Comparison of ENCODE assay signal across 8 cellular contexts in the genomic region with DNA sequence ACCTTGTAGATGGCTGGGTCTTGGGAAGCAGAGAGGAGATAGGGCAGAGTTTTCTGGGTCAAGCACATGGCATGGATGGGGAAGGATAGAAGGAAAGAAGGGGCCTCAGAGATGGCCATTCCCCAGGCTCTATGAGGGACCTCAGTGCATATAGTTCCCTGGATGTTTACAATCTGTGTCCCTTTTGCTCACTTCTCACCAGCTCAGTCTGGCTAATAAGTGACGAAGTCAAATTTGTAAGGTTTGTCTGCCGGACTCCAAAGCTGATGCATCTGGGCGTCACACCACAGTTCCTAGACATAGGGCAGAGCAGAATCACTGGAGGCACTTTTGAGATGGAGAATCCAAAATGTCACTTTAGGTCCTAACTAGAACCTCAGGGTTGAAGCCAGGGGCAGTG.
"Had no signal": no experiment of that assay in that cellular context is flagged by ENCODE, and none has a peak within 500 bp of the region (broad histone marks: within the 10 kb centered on the region; RNA-seq: fewer than 3 reads in every experiment).

No MANE protein-coding gene starts in this region.

- H3K4me3 ChIP-seq: GM12878 had no signal

- DNase-seq: GDM1, GF-D8 had no signal

- FAIRE-seq: G401.6, GM12878, GM12891, GM12892, GM18507, GM19239 had no signal

- ATAC-seq: GM12878 had no signal
